1 cellular context compared by ENCODE assay signal in genomic region chr20:62695448-62696414, GRCh38.
TF ChIP-seq lines count a peak whose summit lies in the region.

No MANE protein-coding gene starts in this region.

TF ChIP-seq in HepG2, 621 proteins besides CTCF, POLR2A, EP300 and RAD21:
- no peak for TF ChIP-seq E2F5 (CRISPR knock-in tag; conservative IDR thresholded peaks at IDR 0.05)
- no peak for TF ChIP-seq GLI4 (CRISPR knock-in tag; IDR thresholded peaks at IDR 0.05; ENCODE audit: borderline replicate concordance)
- TF ChIP-seq, protein P1, sequence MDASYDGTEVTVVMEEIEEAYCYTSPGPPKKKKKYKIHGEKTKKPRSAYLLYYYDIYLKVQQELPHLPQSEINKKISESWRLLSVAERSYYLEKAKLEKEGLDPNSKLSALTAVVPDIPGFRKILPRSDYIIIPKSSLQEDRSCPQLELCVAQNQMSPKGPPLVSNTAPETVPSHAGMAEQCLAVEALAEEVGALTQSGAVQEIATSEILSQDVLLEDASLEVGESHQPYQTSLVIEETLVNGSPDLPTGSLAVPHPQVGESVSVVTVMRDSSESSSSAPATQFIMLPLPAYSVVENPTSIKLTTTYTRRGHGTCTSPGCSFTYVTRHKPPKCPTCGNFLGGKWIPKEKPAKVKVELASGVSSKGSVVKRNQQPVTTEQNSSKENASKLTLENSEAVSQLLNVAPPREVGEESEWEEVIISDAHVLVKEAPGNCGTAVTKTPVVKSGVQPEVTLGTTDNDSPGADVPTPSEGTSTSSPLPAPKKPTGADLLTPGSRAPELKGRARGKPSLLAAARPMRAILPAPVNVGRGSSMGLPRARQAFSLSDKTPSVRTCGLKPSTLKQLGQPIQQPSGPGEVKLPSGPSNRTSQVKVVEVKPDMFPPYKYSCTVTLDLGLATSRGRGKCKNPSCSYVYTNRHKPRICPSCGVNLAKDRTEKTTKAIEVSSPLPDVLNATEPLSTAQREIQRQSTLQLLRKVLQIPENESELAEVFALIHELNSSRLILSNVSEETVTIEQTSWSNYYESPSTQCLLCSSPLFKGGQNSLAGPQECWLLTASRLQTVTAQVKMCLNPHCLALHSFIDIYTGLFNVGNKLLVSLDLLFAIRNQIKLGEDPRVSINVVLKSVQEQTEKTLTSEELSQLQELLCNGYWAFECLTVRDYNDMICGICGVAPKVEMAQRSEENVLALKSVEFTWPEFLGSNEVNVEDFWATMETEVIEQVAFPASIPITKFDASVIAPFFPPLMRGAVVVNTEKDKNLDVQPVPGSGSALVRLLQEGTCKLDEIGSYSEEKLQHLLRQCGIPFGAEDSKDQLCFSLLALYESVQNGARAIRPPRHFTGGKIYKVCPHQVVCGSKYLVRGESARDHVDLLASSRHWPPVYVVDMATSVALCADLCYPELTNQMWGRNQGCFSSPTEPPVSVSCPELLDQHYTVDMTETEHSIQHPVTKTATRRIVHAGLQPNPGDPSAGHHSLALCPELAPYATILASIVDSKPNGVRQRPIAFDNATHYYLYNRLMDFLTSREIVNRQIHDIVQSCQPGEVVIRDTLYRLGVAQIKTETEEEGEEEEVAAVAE (CRISPR knock-in tag; IDR thresholded peaks at IDR 0.05; ENCODE audit: borderline replicate concordance), result no peak
- TF ChIP-seq, protein P2, sequence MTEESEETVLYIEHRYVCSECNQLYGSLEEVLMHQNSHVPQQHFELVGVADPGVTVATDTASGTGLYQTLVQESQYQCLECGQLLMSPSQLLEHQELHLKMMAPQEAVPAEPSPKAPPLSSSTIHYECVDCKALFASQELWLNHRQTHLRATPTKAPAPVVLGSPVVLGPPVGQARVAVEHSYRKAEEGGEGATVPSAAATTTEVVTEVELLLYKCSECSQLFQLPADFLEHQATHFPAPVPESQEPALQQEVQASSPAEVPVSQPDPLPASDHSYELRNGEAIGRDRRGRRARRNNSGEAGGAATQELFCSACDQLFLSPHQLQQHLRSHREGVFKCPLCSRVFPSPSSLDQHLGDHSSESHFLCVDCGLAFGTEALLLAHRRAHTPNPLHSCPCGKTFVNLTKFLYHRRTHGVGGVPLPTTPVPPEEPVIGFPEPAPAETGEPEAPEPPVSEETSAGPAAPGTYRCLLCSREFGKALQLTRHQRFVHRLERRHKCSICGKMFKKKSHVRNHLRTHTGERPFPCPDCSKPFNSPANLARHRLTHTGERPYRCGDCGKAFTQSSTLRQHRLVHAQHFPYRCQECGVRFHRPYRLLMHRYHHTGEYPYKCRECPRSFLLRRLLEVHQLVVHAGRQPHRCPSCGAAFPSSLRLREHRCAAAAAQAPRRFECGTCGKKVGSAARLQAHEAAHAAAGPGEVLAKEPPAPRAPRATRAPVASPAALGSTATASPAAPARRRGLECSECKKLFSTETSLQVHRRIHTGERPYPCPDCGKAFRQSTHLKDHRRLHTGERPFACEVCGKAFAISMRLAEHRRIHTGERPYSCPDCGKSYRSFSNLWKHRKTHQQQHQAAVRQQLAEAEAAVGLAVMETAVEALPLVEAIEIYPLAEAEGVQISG (CRISPR knock-in tag; IDR thresholded peaks at IDR 0.05), result no peak
- no peak for TF ChIP-seq FOSL2 (CRISPR knock-in tag; IDR thresholded peaks at IDR 0.05)
- peak; percentile 95 for TF ChIP-seq GZF1 (CRISPR knock-in tag; IDR thresholded peaks at IDR 0.05)
- TF ChIP-seq MNT (IDR thresholded peaks at IDR 0.05), result peak; percentile 15; the same call in 1 of the 2 replicates
- TF ChIP-seq ZNF256 (CRISPR knock-in tag; conservative IDR thresholded peaks at IDR 0.05), result no peak
- TF ChIP-seq ZNF570 (CRISPR knock-in tag; IDR thresholded peaks at IDR 0.05; ENCODE audit: borderline replicate concordance), result no peak
- no peak for TF ChIP-seq SKI (IDR thresholded peaks at IDR 0.05; ENCODE audit: partially characterized antibody)
- 0 out of 2 replicates have a peak, but pooled peaks have one; percentile 38 for TF ChIP-seq ZNF672 (CRISPR knock-in tag; IDR thresholded peaks at IDR 0.05)
- no peak for TF ChIP-seq CHD4 (IDR thresholded peaks at IDR 0.05; ENCODE audit: borderline replicate concordance, low read length)
